10 cellular contexts compared by ENCODE assay signal in the genomic region with DNA sequence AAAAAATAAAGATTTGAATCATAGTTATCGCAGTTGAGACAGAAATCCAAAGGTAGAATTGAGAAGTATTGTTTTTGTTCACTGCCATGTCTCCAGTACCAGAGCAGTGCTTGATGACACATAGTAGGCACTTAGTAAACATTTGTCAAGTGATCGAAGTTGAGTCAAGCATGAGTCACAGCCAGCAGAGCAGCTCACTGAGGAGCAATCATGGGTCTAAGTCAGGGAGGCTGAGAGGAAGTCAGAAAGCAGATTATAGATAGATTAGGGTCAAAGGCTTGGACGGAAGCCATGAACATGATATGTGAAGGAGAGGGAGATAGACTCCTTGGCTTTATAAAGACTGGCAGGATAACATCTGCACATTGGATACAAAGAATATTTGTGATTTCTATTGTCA.
DNase-seq lines count a peak whose midpoint lies in the region; ATAC-seq and TF ChIP-seq lines count a peak whose summit lies in the region.
"Had no signal": no experiment of that assay in that cellular context is flagged by ENCODE, and none has a peak within 500 bp of the region (broad histone marks: within the 10 kb centered on the region; RNA-seq: fewer than 3 reads in every experiment).

No MANE protein-coding gene starts in this region.

- H3K36me3 ChIP-seq in upper lobe of right lung, result no peaks in the 10 kb centered on the region
- H3K36me3 ChIP-seq: ascending aorta, stomach had no signal

- H3K4me3 ChIP-seq in upper lobe of right lung, result no peak overlapping the region
- H3K4me3 ChIP-seq: ascending aorta, stomach had no signal

- intact Hi-C loops in upper lobe of right lung (cut with DNase I), result no loop called here

- no peak for TF ChIP-seq POLR2A in erythroblast (IDR thresholded peaks at IDR 0.05; ENCODE audit: low read length)

- peak; percentile 23 for DNase-seq in stimulated activated CD4-positive, alpha-beta T cell treated with anti-CD3 and anti-CD28 coated beads, Interleukin-15, amount 100 ng/mL, for 24 hours
- no peak for DNase-seq in stimulated activated CD4-positive, alpha-beta T cell treated with anti-CD3 and anti-CD28 coated beads, Interleukin-4, amount 100 ng/mL, for 4 hours
- peak; percentile 85 for DNase-seq in RPMI7951 (ENCODE audit: low read depth)
- peak; percentile 54 to 64 for DNase-seq in erythroblast (lab: John Stamatoyannopoulos, UW)
- DNase-seq in upper lobe of right lung, result no peak
- no peak for DNase-seq in NCI-H146 (lab: John Stamatoyannopoulos, UW)
- DNase-seq: stomach had no signal

- no peak overlapping the region for H3K27ac ChIP-seq in upper lobe of right lung
- H3K27ac ChIP-seq: ascending aorta, stomach had no signal

- ATAC-seq in upper lobe of right lung (peak; percentile 45), GM19467 (IDR thresholded peaks at IDR 0.05; ENCODE audit: unreplicated experiment) (no peak), HG03520 (IDR thresholded peaks at IDR 0.05; ENCODE audit: unreplicated experiment) (no peak)

- H3K4me1 ChIP-seq in upper lobe of right lung, result no peaks in the 10 kb centered on the region
- H3K4me1 ChIP-seq: ascending aorta, stomach had no signal

- H3K9me3 ChIP-seq in upper lobe of right lung, result no peaks in the 10 kb centered on the region
- H3K9me3 ChIP-seq: ascending aorta, stomach had no signal

- H3K27me3 ChIP-seq in upper lobe of right lung, result no peaks in the 10 kb centered on the region
- H3K27me3 ChIP-seq: ascending aorta, stomach had no signal

- no peak for TF ChIP-seq CTCF in upper lobe of right lung (IDR thresholded peaks at IDR 0.05)

Comparison
In these comparisons a context has a peak if more than half of its experiments do, and no peak if none do; other contexts are left out.
1. DNase-seq: peak in stimulated activated CD4-positive, alpha-beta T cell treated with anti-CD3 and anti-CD28 coated beads, Interleukin-15, amount 100 ng/mL, for 24 hours (single experiment), RPMI7951 (single experiment) and erythroblast (2 of 2); none in stimulated activated CD4-positive, alpha-beta T cell treated with anti-CD3 and anti-CD28 coated beads, Interleukin-4, amount 100 ng/mL, for 4 hours (0 of 2), upper lobe of right lung (single experiment) and NCI-H146 (single experiment).